Comparison of ENCODE assay signal across 12 cellular contexts in genomic region chr1:245085508-245086095, GRCh38.
DNase-seq lines count a peak whose midpoint lies in the region; ATAC-seq and TF ChIP-seq lines count a peak whose summit lies in the region.
"Had no signal": no experiment of that assay in that cellular context is flagged by ENCODE, and none has a peak within 500 bp of the region (broad histone marks: within the 10 kb centered on the region; RNA-seq: fewer than 3 reads in every experiment).

No MANE protein-coding gene starts in this region.

- no peaks in the 10 kb centered on the region for H3K9me3 ChIP-seq in neural progenitor cell (ENCODE audit: low read depth)

- H3K4me3 ChIP-seq in astrocyte of the spinal cord (ENCODE audit: low read depth, low read length) (no peak overlapping the region), retinal pigment epithelial cell (ENCODE audit: low read length) (no peak overlapping the region), neural progenitor cell (no peak overlapping the region)

- H3F3A ChIP-seq in neural progenitor cell (ENCODE audit: low read depth) = no peaks in the 10 kb centered on the region

- H3K27ac Mint-ChIP-seq in activated CD4-positive, alpha-beta memory T cell treated with anti-CD3 and anti-CD28 coated beads for 36 hours = no peak overlapping the region
- H3K27ac Mint-ChIP-seq in activated CD4-positive, alpha-beta memory T cell treated with anti-CD3 and anti-CD28 coated beads, Interleukin-2, amount 10 ng/mL, durations not matched to agents 7 days and 5 days = no peak overlapping the region
- no peak overlapping the region for H3K27ac Mint-ChIP-seq in neural progenitor cell
- H3K27ac Mint-ChIP-seq: memory B cell had no signal

- no peaks in the 10 kb centered on the region for H3K27me3 ChIP-seq in neural progenitor cell

- H3K4me3 Mint-ChIP-seq in activated CD4-positive, alpha-beta memory T cell treated with anti-CD3 and anti-CD28 coated beads for 36 hours = no peak overlapping the region
- H3K4me3 Mint-ChIP-seq in activated CD4-positive, alpha-beta memory T cell treated with anti-CD3 and anti-CD28 coated beads, Interleukin-2, amount 10 ng/mL, durations not matched to agents 7 days and 5 days = no peak overlapping the region
- no peak overlapping the region for H3K4me3 Mint-ChIP-seq in neural progenitor cell
- H3K4me3 Mint-ChIP-seq: memory B cell had no signal

- no peak overlapping the region for H3K9ac ChIP-seq in neural progenitor cell
- H3K9ac ChIP-seq: KMS-11 had no signal

- no peaks in the 10 kb centered on the region for H3K9me3 Mint-ChIP-seq in activated CD4-positive, alpha-beta memory T cell treated with anti-CD3 and anti-CD28 coated beads for 36 hours
- H3K9me3 Mint-ChIP-seq in activated CD4-positive, alpha-beta memory T cell treated with anti-CD3 and anti-CD28 coated beads, Interleukin-2, amount 10 ng/mL, durations not matched to agents 7 days and 5 days = no peaks in the 10 kb centered on the region
- H3K9me3 Mint-ChIP-seq in neural progenitor cell = no peaks in the 10 kb centered on the region
- H3K9me3 Mint-ChIP-seq: memory B cell had no signal

- H3K27me3 Mint-ChIP-seq in activated CD4-positive, alpha-beta memory T cell treated with anti-CD3 and anti-CD28 coated beads for 36 hours = no peaks in the 10 kb centered on the region
- no peaks in the 10 kb centered on the region for H3K27me3 Mint-ChIP-seq in activated CD4-positive, alpha-beta memory T cell treated with anti-CD3 and anti-CD28 coated beads, Interleukin-2, amount 10 ng/mL, durations not matched to agents 7 days and 5 days
- H3K27me3 Mint-ChIP-seq in neural progenitor cell (ENCODE audit: insufficient read depth, low read depth) = peaks cover 5% of the 10 kb centered on the region

- POLR2A ChIA-PET in activated CD4-positive, alpha-beta memory T cell treated with anti-CD3 and anti-CD28 coated beads for 36 hours (lab: Charles Lee) = no interaction called here
- POLR2A ChIA-PET in activated CD4-positive, alpha-beta memory T cell treated with anti-CD3 and anti-CD28 coated beads, Interleukin-2, amount 10 ng/mL, durations not matched to agents 7 days and 5 days (lab: Charles Lee) = no interaction called here

- H3K79me2 ChIP-seq in neural progenitor cell (ENCODE audit: low read depth) = no peaks in the 10 kb centered on the region

- no peaks in the 10 kb centered on the region for H3K36me3 Mint-ChIP-seq in activated CD4-positive, alpha-beta memory T cell treated with anti-CD3 and anti-CD28 coated beads for 36 hours
- H3K36me3 Mint-ChIP-seq in activated CD4-positive, alpha-beta memory T cell treated with anti-CD3 and anti-CD28 coated beads, Interleukin-2, amount 10 ng/mL, durations not matched to agents 7 days and 5 days (ENCODE audit: low read depth) = no peaks in the 10 kb centered on the region
- peaks cover 12% of the 10 kb centered on the region for H3K36me3 Mint-ChIP-seq in neural progenitor cell

- H3K4me2 ChIP-seq in neural progenitor cell = no peak overlapping the region
- H3K4me2 ChIP-seq: KMS-11 had no signal

- TF ChIP-seq CTCF in astrocyte of the spinal cord (IDR thresholded peaks at IDR 0.05; ENCODE audit: low read depth, low read length) (no peak), retinal pigment epithelial cell (conservative IDR thresholded peaks at IDR 0.05; ENCODE audit: low read depth, low read length) (peak; percentile 18), neural progenitor cell (IDR thresholded peaks at IDR 0.05) (no peak)

- in situ Hi-C loops in astrocyte of the spinal cord (cut with HindIII; ENCODE audit: low sequenced_read_pairs) = no loop called here
- in situ Hi-C loops in G401 (cut with HindIII; ENCODE audit: low sequenced_read_pairs) = no loop called here

- intact Hi-C loops in activated CD4-positive, alpha-beta memory T cell treated with anti-CD3 and anti-CD28 coated beads for 36 hours (cut with micrococcal nuclease) = no loop called here
- intact Hi-C loops in Right ventricle myocardium inferior (cut with DNase I) = no loop called here

- no peaks in the 10 kb centered on the region for H3K4me1 ChIP-seq in neural progenitor cell

- H4K20me1 ChIP-seq in neural progenitor cell (ENCODE audit: low read depth) = no peaks in the 10 kb centered on the region

- ATAC-seq in HG03095 (IDR thresholded peaks at IDR 0.05; ENCODE audit: unreplicated experiment) = peak; percentile 75
- no peak for ATAC-seq in Right ventricle myocardium inferior

- H2AFZ ChIP-seq in neural progenitor cell (replicated peaks) = no peak overlapping the region

- peak; percentile 11 for DNase-seq in activated CD4-positive, alpha-beta memory T cell treated with anti-CD3 and anti-CD28 coated beads for 36 hours
- DNase-seq in activated CD4-positive, alpha-beta memory T cell treated with anti-CD3 and anti-CD28 coated beads, Interleukin-2, amount 10 ng/mL, durations not matched to agents 7 days and 5 days = no peak
- DNase-seq in astrocyte of the spinal cord (ENCODE audit: low read depth, low spot score) = peak; percentile 95
- peak; percentile 90 for DNase-seq in retinal pigment epithelial cell (ENCODE audit: low read depth)
- no peak for DNase-seq in neural progenitor cell (ENCODE audit: low spot score)
- DNase-seq in Right ventricle myocardium inferior (ENCODE audit: missing footprints) = no peak
- no peak for DNase-seq in G401 (ENCODE audit: low spot score)
- DNase-seq: 8988T, T-helper 1 cell had no signal

- CTCF ChIA-PET in activated CD4-positive, alpha-beta memory T cell treated with anti-CD3 and anti-CD28 coated beads for 36 hours (lab: Charles Lee) = interaction anchor here (1.0 kb wide), 1 partner anchor 68 kb away, joined by 3 read pairs; no protein-coding TSS in a partner anchor
- CTCF ChIA-PET in activated CD4-positive, alpha-beta memory T cell treated with anti-CD3 and anti-CD28 coated beads, Interleukin-2, amount 10 ng/mL, durations not matched to agents 7 days and 5 days (lab: Charles Lee) = no interaction called here

- H3K4me1 Mint-ChIP-seq in activated CD4-positive, alpha-beta memory T cell treated with anti-CD3 and anti-CD28 coated beads for 36 hours (ENCODE audit: low read depth) = peaks cover 3% of the 10 kb centered on the region
- H3K4me1 Mint-ChIP-seq in activated CD4-positive, alpha-beta memory T cell treated with anti-CD3 and anti-CD28 coated beads, Interleukin-2, amount 10 ng/mL, durations not matched to agents 7 days and 5 days = peaks cover 5% of the 10 kb centered on the region
- no peaks in the 10 kb centered on the region for H3K4me1 Mint-ChIP-seq in neural progenitor cell
- H3K4me1 Mint-ChIP-seq: memory B cell had no signal

- no peaks in the 10 kb centered on the region for H3K36me3 ChIP-seq in neural progenitor cell

- no peak overlapping the region for H3K27ac ChIP-seq in neural progenitor cell
- H3K27ac ChIP-seq: KMS-11 had no signal

Comparison
In these comparisons a context has a peak if more than half of its experiments do, and no peak if none do; other contexts are left out.
1. DNase-seq: peak in activated CD4-positive, alpha-beta memory T cell treated with anti-CD3 and anti-CD28 coated beads for 36 hours (single experiment), astrocyte of the spinal cord (single experiment) and retinal pigment epithelial cell (single experiment); none in activated CD4-positive, alpha-beta memory T cell treated with anti-CD3 and anti-CD28 coated beads, Interleukin-2, amount 10 ng/mL, durations not matched to agents 7 days and 5 days (single experiment), neural progenitor cell (single experiment), Right ventricle myocardium inferior (single experiment) and G401 (single experiment).